Comparison of ENCODE assay signal across 12 cellular contexts in the genomic region with DNA sequence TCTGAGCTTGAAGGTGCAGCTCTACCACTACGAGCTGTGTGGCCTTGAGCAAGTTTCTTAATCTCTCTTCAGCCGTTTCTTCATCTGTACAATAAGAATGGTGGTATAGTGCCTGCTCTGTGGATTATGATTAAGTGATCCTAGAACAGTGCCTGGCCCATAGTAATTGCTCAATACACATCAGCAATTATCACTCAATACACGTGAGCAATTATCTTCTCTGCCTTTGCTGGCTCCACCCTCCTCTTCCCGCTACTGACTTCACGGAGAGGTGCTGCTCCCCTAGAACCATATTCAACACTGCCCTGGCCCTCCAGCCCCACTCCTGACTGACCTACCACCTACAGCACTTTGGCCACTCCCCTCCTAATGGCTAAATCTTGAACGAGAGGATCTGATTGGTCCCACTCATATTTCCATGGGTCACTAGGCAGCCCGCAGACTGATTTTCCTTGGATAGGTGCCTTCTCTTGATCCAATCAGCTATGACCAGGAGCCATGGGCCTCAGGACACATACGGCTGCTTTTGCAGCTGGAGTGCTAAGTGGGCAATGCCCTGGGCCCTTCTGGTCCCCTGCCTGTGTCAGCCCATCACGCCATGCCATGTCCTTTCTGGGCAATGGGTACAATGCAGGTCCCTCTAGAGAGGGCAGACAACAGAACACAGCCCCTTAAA.
DNase-seq lines count a peak whose midpoint lies in the region; ATAC-seq, FAIRE-seq and TF ChIP-seq lines count a peak whose summit lies in the region.
"Had no signal": no experiment of that assay in that cellular context is flagged by ENCODE, and none has a peak within 500 bp of the region (broad histone marks: within the 10 kb centered on the region; RNA-seq: fewer than 3 reads in every experiment).

No MANE protein-coding gene starts in this region.

- intact Hi-C loops in right cardiac atrium (cut with DNase I) (no loop called here), left cardiac atrium (cut with DNase I) (no loop called here), aorta (cut with DNase I) (no loop called here)

- no peak overlapping the region for H3K56ac ChIP-seq in H1 (replicated peaks; ENCODE audit: insufficient read length, low read depth, low read length)

- no peak overlapping the region for H4K5ac ChIP-seq in H1 (ENCODE audit: insufficient read length, low read depth, low read length)

- POLR2A ChIA-PET in H1 (lab: Charles Lee; ENCODE audit: partially characterized antibody) = interaction anchor here (1.3 kb wide), 1 partner anchor 12 kb away, joined by 3 read pairs; no protein-coding TSS in a partner anchor

- H3K27me3 ChIP-seq in right cardiac atrium (ENCODE audit: control insufficient read depth, insufficient read depth) = no peaks in the 10 kb centered on the region
- H3K27me3 ChIP-seq in H1 (replicated peaks in 1 of 4; ENCODE audit: control insufficient read depth in 3 of 4, extremely low read depth in 1 of 4, insufficient read depth in 3 of 4, low read length in 3 of 4) = no peaks in the 10 kb centered on the region
- H3K27me3 ChIP-seq in neuronal stem cell (ENCODE audit: control insufficient read depth in 3 of 3, insufficient read depth in 3 of 3, low read depth in 1 of 3, low read length in 3 of 3) = no peaks in the 10 kb centered on the region
- H3K27me3 ChIP-seq in aorta (ENCODE audit: control insufficient read depth in 1 of 2, insufficient read depth in 2 of 2, low read length in 1 of 2) = no peaks in the 10 kb centered on the region

- 89% methylated on average over 9 of the region's 9 CpGs for WGBS in right cardiac atrium
- 86% methylated on average over 9 of the region's 9 CpGs; no CpG with 5 or more reads in 1 of the 2 experiments for WGBS in H1 (ENCODE audit: extremely low coverage in 1 of 2, insufficient coverage in 1 of 2, insufficient read length in 1 of 2, insufficient replicate concordance in 2 of 2, low coverage in 1 of 2, low lambda C conversion rate in 2 of 2, missing lambda C conversion rate in 1 of 2), 2 experiments
- WGBS in neuronal stem cell (ENCODE audit: extremely low coverage in 2 of 2, insufficient read length in 2 of 2, insufficient replicate concordance in 1 of 2), 2 donors = no CpG with 5 or more reads among the region's 9 CpGs
- WGBS in aorta, 2 donors = 92 to 93% methylated on average over 9 of the region's 9 CpGs

- no peak overlapping the region for H3K4ac ChIP-seq in H1 (replicated peaks; ENCODE audit: insufficient read length, low read depth, low read length)
- H3K4ac ChIP-seq in neuronal stem cell (ENCODE audit: low read length) = no peak overlapping the region

- H3K4me1 ChIP-seq in right cardiac atrium (ENCODE audit: control insufficient read depth, insufficient read depth, low read length) (peaks cover 7% of the 10 kb centered on the region), H1 (replicated peaks in 1 of 4; ENCODE audit: control insufficient read depth in 3 of 4, insufficient read depth in 4 of 4, low read length in 3 of 4) (peaks cover 0 to 29% (median 15%) of the 10 kb centered on the region in 4 experiments; a peak in 6 of 7 replicates), neuronal stem cell (ENCODE audit: control insufficient read depth in 2 of 2, insufficient read depth in 1 of 2, low read depth in 1 of 2, low read length in 2 of 2) (peaks cover 23 to 27% of the 10 kb centered on the region in 2 donors), aorta (ENCODE audit: control insufficient read depth in 1 of 2, insufficient read depth in 2 of 2, low read length in 2 of 2) (peaks cover 0 to 6% of the 10 kb centered on the region in 2 donors)

- H2BK12ac ChIP-seq in H1 (ENCODE audit: low read depth, low read length) = peak overlapping the region; percentile 35; the same call in 1 of the 2 replicates
- H2BK12ac ChIP-seq in neuronal stem cell (ENCODE audit: low read length) = no peak overlapping the region

- TF ChIP-seq CTCF in H1 (IDR thresholded peaks at IDR 0.05; ENCODE audit: control extremely low read depth in 1 of 3, insufficient read depth in 1 of 3, low read depth in 1 of 3, low read length in 3 of 3) = no peak

- no peak overlapping the region for H3K18ac ChIP-seq in H1 (ENCODE audit: extremely low read depth, low read length)
- no peak overlapping the region for H3K18ac ChIP-seq in neuronal stem cell (ENCODE audit: low read length)

- H3K14ac ChIP-seq in H1 (ENCODE audit: insufficient read length) = no peak overlapping the region
- H3K14ac ChIP-seq in neuronal stem cell (ENCODE audit: low read length) = no peak overlapping the region

- no peak for TF ChIP-seq RAD21 in H1 (IDR thresholded peaks at IDR 0.05 in 1 of 2, conservative IDR thresholded peaks at IDR 0.05 in 1 of 2; ENCODE audit: low read depth in 2 of 2, low read length in 2 of 2)

- no peak overlapping the region for H3K4me2 ChIP-seq in H1 (ENCODE audit: insufficient read depth in 1 of 2, low read depth in 2 of 2, low read length in 2 of 2)
- no peak overlapping the region for H3K4me2 ChIP-seq in neuronal stem cell (ENCODE audit: insufficient read depth, low read length, poor library complexity, severe bottlenecking)

- H2BK20ac ChIP-seq in H1 (ENCODE audit: low read length) = 0 out of 2 replicates have a peak overlapping the region, but pooled peaks have one; percentile 40

- H3K27ac ChIP-seq in right cardiac atrium (ENCODE audit: low read length) (peak overlapping the region; percentile 42), H1 (ENCODE audit: low read depth, low read length) (no peak overlapping the region), neuronal stem cell (replicated peaks; ENCODE audit: low read length) (no peak overlapping the region), aorta (ENCODE audit: low read depth in 1 of 2, low read length in 2 of 2) (peak overlapping the region in 1 of 2 donors; percentile 93)

- H4K20me1 ChIP-seq in H1 (replicated peaks in 1 of 2; ENCODE audit: control insufficient read depth in 1 of 2, insufficient read depth in 2 of 2, low read length in 2 of 2) = no peaks in the 10 kb centered on the region

- no peak overlapping the region for H2BK5ac ChIP-seq in H1 (ENCODE audit: low read depth, low read length)
- peak overlapping the region; percentile 11 for H2BK5ac ChIP-seq in neuronal stem cell (ENCODE audit: low read length)

- H3K4me3 ChIP-seq in right cardiac atrium (ENCODE audit: low read length) (no peak overlapping the region), H1 (ENCODE audit: extremely low read depth in 1 of 4, insufficient read depth in 2 of 4, low read depth in 3 of 4, low read length in 4 of 4) (no peak overlapping the region), neuronal stem cell (ENCODE audit: low read length in 2 of 2) (no peak overlapping the region), aorta (ENCODE audit: low read length in 2 of 2) (no peak overlapping the region)

- H2BK120ac ChIP-seq in H1 (replicated peaks; ENCODE audit: low read depth, low read length) = no peak overlapping the region
- peak overlapping the region; percentile 29 for H2BK120ac ChIP-seq in neuronal stem cell (ENCODE audit: low read depth, low read length)

- ATAC-seq in right cardiac atrium = no peak
- no peak for ATAC-seq in left cardiac atrium
- ATAC-seq in aorta (ENCODE audit: low FRiP score) = no peak
- no peak for ATAC-seq in GM18909 (IDR thresholded peaks at IDR 0.05; ENCODE audit: poor library complexity, unreplicated experiment)

- H2AFZ ChIP-seq in H1 (ENCODE audit: low read length) = no peak overlapping the region
- no peak overlapping the region for H2AFZ ChIP-seq in neuronal stem cell (ENCODE audit: low read length)

- CTCF ChIA-PET in H1 (lab: Charles Lee; ENCODE audit: partially characterized antibody) = interaction anchor here (1.2 to 2.4 kb wide), 4 partner anchors 27 to 246 kb away, joined by 3 to 9 read pairs (median 3); no protein-coding TSS in a partner anchor

- H3K79me2 ChIP-seq in H1 (ENCODE audit: control insufficient read depth in 1 of 2, insufficient read depth in 2 of 2, low read length in 2 of 2) = no peaks in the 10 kb centered on the region

- H2BK15ac ChIP-seq in H1 (ENCODE audit: low read length) (no peak overlapping the region), neuronal stem cell (ENCODE audit: low read length) (peak overlapping the region; percentile 1)

- H2AK5ac ChIP-seq in H1 (ENCODE audit: low read depth, low read length) = no peak overlapping the region
- H2AK5ac ChIP-seq in neuronal stem cell (ENCODE audit: low read depth, low read length) = no peak overlapping the region

- no peak for FAIRE-seq in H1 (lab: Jason Lieb, UNC)

- H4K8ac ChIP-seq in H1 (ENCODE audit: extremely low read depth, insufficient read depth, low read length) (no peak overlapping the region), neuronal stem cell (ENCODE audit: low read depth, low read length) (no peak overlapping the region)

- H3K36me3 ChIP-seq in H1 (ENCODE audit: control insufficient read depth in 2 of 4, insufficient read depth in 4 of 4, low read length in 3 of 4) (no peaks in the 10 kb centered on the region), neuronal stem cell (replicated peaks in 1 of 2; ENCODE audit: control insufficient read depth in 2 of 2, insufficient read depth in 2 of 2, low read length in 2 of 2) (peaks cover 0 to 3% of the 10 kb centered on the region in 2 donors), aorta (ENCODE audit: control insufficient read depth in 1 of 2, insufficient read depth in 2 of 2, low read length in 1 of 2) (no peaks in the 10 kb centered on the region)

- no peak overlapping the region for H3K9ac ChIP-seq in H1 (replicated peaks in 1 of 4; ENCODE audit: extremely low read depth in 1 of 4, low read depth in 3 of 4, low read length in 3 of 4)
- no peak overlapping the region for H3K9ac ChIP-seq in neuronal stem cell (ENCODE audit: low read depth, low read length, poor library complexity)

- TF ChIP-seq EP300 in H1 (IDR thresholded peaks at IDR 0.05; ENCODE audit: borderline replicate concordance in 1 of 2, low read depth in 2 of 2, low read length in 2 of 2) = no peak

- peak overlapping the region; percentile 58 for H4K91ac ChIP-seq in H1 (replicated peaks; ENCODE audit: insufficient read length, low read length)
- no peak overlapping the region for H4K91ac ChIP-seq in neuronal stem cell (ENCODE audit: low read depth, low read length, poor library complexity)

- no peaks in the 10 kb centered on the region for H3K23me2 ChIP-seq in H1 (ENCODE audit: low read depth, low read length)

- H3K9me3 ChIP-seq in right cardiac atrium (ENCODE audit: control insufficient read depth, low read length) (no peaks in the 10 kb centered on the region), H1 (ENCODE audit: insufficient read depth in 2 of 2, low read depth in 1 of 2, low read length in 1 of 2) (no peaks in the 10 kb centered on the region), neuronal stem cell (replicated peaks in 1 of 2; ENCODE audit: control insufficient read depth in 2 of 2, insufficient read depth in 1 of 2, low read depth in 1 of 2, low read length in 2 of 2) (no peaks in the 10 kb centered on the region), aorta (ENCODE audit: control insufficient read depth, low read length) (no peaks in the 10 kb centered on the region)

- H3K23ac ChIP-seq in H1 (ENCODE audit: insufficient read length) (no peak overlapping the region), neuronal stem cell (ENCODE audit: low read depth, low read length, poor library complexity) (no peak overlapping the region)

- no peak for TF ChIP-seq POLR2A in H1 (IDR thresholded peaks at IDR 0.05; ENCODE audit: control extremely low read depth in 1 of 2, low read depth in 2 of 2, low read length in 2 of 2)

- no peaks in the 10 kb centered on the region for H3K79me1 ChIP-seq in H1 (ENCODE audit: low read depth, low read length)
- no peaks in the 10 kb centered on the region for H3K79me1 ChIP-seq in neuronal stem cell (ENCODE audit: low read depth, low read length)

- DNase-seq in right cardiac atrium (no peak), left cardiac atrium (no peak), H1 (ENCODE audit: low read depth in 1 of 2, low spot score in 2 of 2) (no peak), neuronal stem cell (ENCODE audit: low spot score) (no peak), aorta (peak; percentile 34 to 43), SHP77 (lab: John Stamatoyannopoulos, UW) (no peak)
- DNase-seq in stimulated activated CD4-positive, alpha-beta T cell treated with anti-CD3 and anti-CD28 coated beads, Interleukin-2, amount 100 ng/mL, for 24 hours = no peak
- DNase-seq: activated CD4-positive, alpha-beta memory T cell treated with anti-CD3 and anti-CD28 coated beads, Interleukin-2, amount 10 ng/mL, durations not matched to agents 7 days and 5 days; activated naive CD8-positive, alpha-beta T cell treated with anti-CD3 and anti-CD28 coated beads, Interleukin-2, amount 10 ng/mL, durations not matched to agents 7 days and 5 days; NCI-H146; stimulated activated CD4-positive, alpha-beta T cell treated with anti-CD3 and anti-CD28 coated beads, Interleukin-2, amount 100 ng/mL, for 48 hours had no signal

Comparison
In these comparisons a context has a peak if more than half of its experiments do, and no peak if none do; other contexts are left out.
1. DNase-seq: peak in aorta (2 of 2); none in right cardiac atrium (0 of 3), left cardiac atrium (single experiment), H1 (0 of 2), neuronal stem cell (single experiment), stimulated activated CD4-positive, alpha-beta T cell treated with anti-CD3 and anti-CD28 coated beads, Interleukin-2, amount 100 ng/mL, for 24 hours (0 of 2) and SHP77 (0 of 2).